Comparison of ENCODE assay signal across 23 cellular contexts in genomic region chr18:36397033-36397432, GRCh38.
DNase-seq lines count a peak whose midpoint lies in the region; ATAC-seq, FAIRE-seq and TF ChIP-seq lines count a peak whose summit lies in the region.
"Had no signal": no experiment of that assay in that cellular context is flagged by ENCODE, and none has a peak within 500 bp of the region (broad histone marks: within the 10 kb centered on the region; RNA-seq: fewer than 3 reads in every experiment).

No MANE protein-coding gene starts in this region.

- POLR2A ChIA-PET in GM12878 (lab: Charles Lee): no interaction called here

- intact Hi-C loops in GM12878 (cut with micrococcal nuclease; ENCODE audit: unreplicated experiment): loop anchor here (10.0 kb wide), 1 partner anchor 58 kb away; no protein-coding TSS in a partner anchor

- no peak for TF ChIP-seq EP300 in GM12878 (IDR thresholded peaks at IDR 0.05; ENCODE audit: borderline replicate concordance in 1 of 2, control insufficient read depth in 1 of 2, low read depth in 2 of 2, low read length in 2 of 2)

- H3K79me2 ChIP-seq in GM12878 (ENCODE audit: control insufficient read depth, insufficient read depth, low read length) (no peaks in the 10 kb centered on the region; the same call in 1 of the 2 replicates), osteoblast (ENCODE audit: insufficient read depth, low read length) (peaks cover 5% of the 10 kb centered on the region)

- no peaks in the 10 kb centered on the region for H3K27me3 ChIP-seq in GM12878 (replicated peaks in 1 of 2; ENCODE audit: control insufficient read depth in 2 of 2, insufficient read depth in 2 of 2, low read length in 1 of 2)
- no peaks in the 10 kb centered on the region for H3K27me3 ChIP-seq in cardiac muscle cell
- H3K27me3 ChIP-seq in right atrium auricular region: no peaks in the 10 kb centered on the region
- no peaks in the 10 kb centered on the region for H3K27me3 ChIP-seq in skeletal muscle tissue (ENCODE audit: control insufficient read depth in 3 of 3, insufficient read depth in 3 of 3, low read length in 3 of 3)
- H3K27me3 ChIP-seq in WERI-Rb-1 (ENCODE audit: insufficient read depth, low read depth, severe bottlenecking): no peaks in the 10 kb centered on the region
- no peaks in the 10 kb centered on the region for H3K27me3 ChIP-seq in osteoblast (ENCODE audit: insufficient read depth, low read length)

- TF ChIP-seq CTCF in GM12878 (IDR thresholded peaks at IDR 0.05 in 2 of 3, conservative IDR thresholded peaks at IDR 0.05 in 1 of 3; ENCODE audit: control insufficient read depth in 2 of 3, extremely low read depth in 1 of 3, insufficient read depth in 1 of 3, low read depth in 3 of 3, low read length in 3 of 3): no peak
- TF ChIP-seq CTCF in cardiac muscle cell (IDR thresholded peaks at IDR 0.05; ENCODE audit: low read depth, low read length): no peak
- no peak for TF ChIP-seq CTCF in right atrium auricular region (IDR thresholded peaks at IDR 0.05)
- TF ChIP-seq CTCF in WERI-Rb-1 (IDR thresholded peaks at IDR 0.05; ENCODE audit: low read depth, low read length): no peak
- no peak for TF ChIP-seq CTCF in osteoblast (IDR thresholded peaks at IDR 0.05; ENCODE audit: extremely low read depth, low read depth, low read length)

- H3K4me3 ChIP-seq in GM12878 (no peak overlapping the region; the same call in 1 of the 2 replicates), cardiac muscle cell (no peak overlapping the region), right atrium auricular region (no peak overlapping the region), skeletal muscle tissue (ENCODE audit: low read length in 3 of 3) (no peak overlapping the region), WERI-Rb-1 (ENCODE audit: low read depth, low read length) (no peak overlapping the region), osteoblast (ENCODE audit: insufficient read depth, low read length) (no peak overlapping the region)
- H3K4me3 ChIP-seq: PC-9 had no signal

- H3K4me1 ChIP-seq in GM12878 (ENCODE audit: control insufficient read depth, insufficient read depth, low read length) (no peaks in the 10 kb centered on the region), cardiac muscle cell (ENCODE audit: low read depth) (peaks cover 32% of the 10 kb centered on the region), right atrium auricular region (peaks cover 0 to 32% of the 10 kb centered on the region in 2 donors), skeletal muscle tissue (ENCODE audit: control insufficient read depth in 3 of 3, insufficient read depth in 3 of 3, low read length in 3 of 3) (peaks cover 14 to 45% (median 33%) of the 10 kb centered on the region in 3 donors), osteoblast (ENCODE audit: insufficient read depth, low read length) (peaks cover 5% of the 10 kb centered on the region)
- H3K4me1 ChIP-seq: Caco-2 had no signal

- no peak overlapping the region for H3K27ac ChIP-seq in GM12878 (ENCODE audit: control insufficient read depth, insufficient read depth)
- H3K27ac ChIP-seq in cardiac muscle cell: peak overlapping the region; percentile 20
- peak overlapping the region; percentile 65 to 77 for H3K27ac ChIP-seq in right atrium auricular region
- peak overlapping the region; percentile 66 for H3K27ac ChIP-seq in skeletal muscle tissue (ENCODE audit: low read depth, low read length)
- H3K27ac ChIP-seq in WERI-Rb-1: no peak overlapping the region
- no peak overlapping the region for H3K27ac ChIP-seq in osteoblast (ENCODE audit: low read depth, low read length)
- H3K27ac ChIP-seq: C4-2B, HL-60, KMS-11, PC-9 had no signal

- SMC1A ChIA-PET in GM12878 (lab: Charles Lee; ENCODE audit: uncharacterized antibody, unreplicated experiment): interaction anchor here (1.2 to 50.9 kb wide), 5 partner anchors 1 to 40 kb away, joined by 5 to 1180 read pairs (median 5); no protein-coding TSS in a partner anchor

- ATAC-seq in GM12878: peak; percentile 64
- no peak for ATAC-seq in HG03025 (IDR thresholded peaks at IDR 0.05; ENCODE audit: low FRiP score, unreplicated experiment)
- ATAC-seq: CD8-positive, alpha-beta T cell; HCT116 had no signal

- H3K9ac ChIP-seq in GM12878 (ENCODE audit: control insufficient read depth, insufficient read depth, low read length): no peak overlapping the region
- H3K9ac ChIP-seq in skeletal muscle tissue (ENCODE audit: low read depth in 1 of 3, low read length in 3 of 3): no peak overlapping the region
- H3K9ac ChIP-seq: KMS-11 had no signal

- no peaks in the 10 kb centered on the region for H3K36me3 ChIP-seq in GM12878 (ENCODE audit: control insufficient read depth in 2 of 2, insufficient read depth in 2 of 2, low read length in 1 of 2)
- H3K36me3 ChIP-seq in cardiac muscle cell: no peaks in the 10 kb centered on the region
- H3K36me3 ChIP-seq in right atrium auricular region: no peaks in the 10 kb centered on the region
- no peaks in the 10 kb centered on the region for H3K36me3 ChIP-seq in skeletal muscle tissue (ENCODE audit: control insufficient read depth in 3 of 3, insufficient read depth in 3 of 3, low read length in 3 of 3)
- H3K36me3 ChIP-seq in WERI-Rb-1: no peaks in the 10 kb centered on the region
- no peaks in the 10 kb centered on the region for H3K36me3 ChIP-seq in osteoblast (ENCODE audit: insufficient read depth, low read length)

- FAIRE-seq in GM12878 (lab: Jason Lieb, UNC): no peak

- CTCF ChIA-PET in GM12878 (lab: Yijun Ruan, JAX): interaction anchor here (0.7 to 1.7 kb wide), 5 partner anchors 9 to 174 kb away, joined by 3 to 5 read pairs (median 4); no protein-coding TSS in a partner anchor

- no peak for TF ChIP-seq POLR2A in GM12878 (IDR thresholded peaks at IDR 0.05; ENCODE audit: low read depth, low read length)

- TF ChIP-seq RAD21 in GM12878 (IDR thresholded peaks at IDR 0.05; ENCODE audit: insufficient read depth, low read depth, low read length): no peak

- BruUV-seq in GM12878 (replicated peaks; lab: Mats Ljungman, UMichigan): no TSS peak

- H3K9me3 ChIP-seq in GM12878 (replicated peaks; ENCODE audit: control insufficient read depth, insufficient read depth, low read length) (no peaks in the 10 kb centered on the region; the same call in 2 of the 3 replicates), cardiac muscle cell (ENCODE audit: low read depth) (no peaks in the 10 kb centered on the region), right atrium auricular region (peaks cover 0 to 11% of the 10 kb centered on the region in 2 donors), skeletal muscle tissue (ENCODE audit: control insufficient read depth in 3 of 3, low read length in 3 of 3) (peaks cover 0 to 3% (median 0%) of the 10 kb centered on the region in 3 donors), WERI-Rb-1 (ENCODE audit: severe bottlenecking) (no peaks in the 10 kb centered on the region), osteoblast (ENCODE audit: low read depth, low read length) (no peaks in the 10 kb centered on the region)
- H3K9me3 ChIP-seq: Caco-2 had no signal

- no peak overlapping the region for H3K4me2 ChIP-seq in GM12878 (ENCODE audit: control insufficient read depth, insufficient read depth)
- no peak overlapping the region for H3K4me2 ChIP-seq in osteoblast (ENCODE audit: insufficient read depth, low read length)
- H3K4me2 ChIP-seq: KMS-11, PC-9 had no signal

- in situ Hi-C loops in GM12878 (cut with MboI): no loop called here

- DNase-seq in GM12878 (ENCODE audit: low read depth, low spot score): no peak
- DNase-seq in cardiac muscle cell (ENCODE audit: low read depth in 1 of 2, low spot score in 1 of 2): no peak
- no peak for DNase-seq in right atrium auricular region (ENCODE audit: low spot score)
- no peak for DNase-seq in WERI-Rb-1
- no peak for DNase-seq in osteoblast (ENCODE audit: insufficient read length, low spot score, missing footprints)
- DNase-seq: Caco-2; CD8-positive, alpha-beta T cell; DMS 273 treated with DMSO at 0.1 percent for 48 hours; DMS79; EL; GF-D8; MM.1S; NCI-H2029; NCI-H2227 treated with DMSO at 0.1 percent for 48 hours; NCI-H526 treated with DMSO at 0.1 percent for 48 hours; PC-9; SHP77 treated with DMSO at 0.1 percent for 48 hours had no signal

- H2AFZ ChIP-seq in GM12878 (ENCODE audit: control insufficient read depth, low read depth, low read length): no peak overlapping the region
- H2AFZ ChIP-seq in osteoblast (ENCODE audit: low read length): no peak overlapping the region
- H2AFZ ChIP-seq: PC-9 had no signal

- H4K20me1 ChIP-seq in GM12878 (ENCODE audit: control insufficient read depth, insufficient read depth) (no peaks in the 10 kb centered on the region), osteoblast (ENCODE audit: insufficient read depth, low read length) (no peaks in the 10 kb centered on the region)

- RAD21 ChIA-PET in GM12878 (lab: Charles Lee; ENCODE audit: unreplicated experiment): interaction anchor here (1.2 kb wide), 1 partner anchor 30 kb away, joined by 4 read pairs; no protein-coding TSS in a partner anchor

TF ChIP-seq in GM12878, 131 proteins besides CTCF, POLR2A, EP300 and RAD21 (continues in another document):
- TF ChIP-seq ZNF687 (IDR thresholded peaks at IDR 0.05): no peak
- TF ChIP-seq ZNF217 (IDR thresholded peaks at IDR 0.05): no peak

Comparison
In these comparisons a context has a peak if more than half of its experiments do, and no peak if none do; other contexts are left out.
1. H3K27ac ChIP-seq: peak in cardiac muscle cell (single experiment), right atrium auricular region (2 of 2) and skeletal muscle tissue (single experiment); none in GM12878 (single experiment), WERI-Rb-1 (single experiment) and osteoblast (single experiment).